In genomic region chr3:40404591-40405198, GRCh38 we compare ENCODE assay signal across 23 cellular contexts. TPM values are rescaled to one million over a fixed set of nuclear protein-coding genes. Genes with fewer than 3 reads are reported as not detected.
"Had no signal": no experiment of that assay in that cellular context is flagged by ENCODE, and none has a peak within 500 bp of the region (broad histone marks: within the 10 kb centered on the region; RNA-seq: fewer than 3 reads in every experiment).

No MANE protein-coding gene starts in this region.

- H3K4me1 ChIP-seq: breast epithelium had no signal

- H3K27ac Mint-ChIP-seq: activated CD8-positive, alpha-beta T cell treated with anti-CD3 and anti-CD28 coated beads for 36 hours; activated naive CD4-positive, alpha-beta T cell treated with anti-CD3 and anti-CD28 coated beads, Interleukin-2, amount 10 ng/mL, durations not matched to agents 7 days and 5 days; activated naive CD8-positive, alpha-beta T cell treated with anti-CD3 and anti-CD28 coated beads for 36 hours; activated T-cell treated with anti-CD3 and anti-CD28 coated beads, Interleukin-2, amount 50 U/mL, for 72 hours; activated T-helper 2 cell treated with anti-CD3 and anti-CD28 coated beads, Interferon-gamma antibody, Interleukin-2, Interleukin-4, amounts not matched to agents 10 μg/mL and 5 μg/mL and 100 μg/mL, durations not matched to agents 14 hours and 24 hours and 36 hours; T-cell had no signal

- ATAC-seq: activated CD8-positive, alpha-beta T cell treated with anti-CD3 and anti-CD28 coated beads for 36 hours; activated T-cell treated with anti-CD3 and anti-CD28 coated beads, Interleukin-2, amount 50 U/mL, for 72 hours; T-cell had no signal

- DNase-seq: activated CD4-positive, alpha-beta T cell treated with anti-CD3 and anti-CD28 coated beads for 4 hours; activated CD8-positive, alpha-beta memory T cell treated with anti-CD3 and anti-CD28 coated beads, Interleukin-2, amount 50 U/mL, for 4 hours; activated CD8-positive, alpha-beta T cell treated with anti-CD3 and anti-CD28 coated beads for 36 hours; activated gamma-delta T cell treated with Interleukin-2 at 50 U/mL for 16 hours; activated naive CD4-positive, alpha-beta T cell treated with anti-CD3 and anti-CD28 coated beads, Interleukin-2, amount 10 ng/mL, durations not matched to agents 7 days and 5 days; activated naive CD8-positive, alpha-beta T cell treated with anti-CD3 and anti-CD28 coated beads for 36 hours; activated T-cell treated with anti-CD3 and anti-CD28 coated beads, Interleukin-2, amount 50 U/mL, for 72 hours; caudate nucleus; MM.1S; NCI-H1105; NCI-H1436 treated with DMSO at 0.1 percent for 48 hours; NCI-H187; NCI-H2081; NCI-H446; NCI-H524; SHP77 treated with DMSO at 0.1 percent for 48 hours; T-cell; T-helper 2 cell; WERI-Rb-1 had no signal

- H3K9me3 ChIP-seq: breast epithelium had no signal

- H3K27ac ChIP-seq: breast epithelium, KMS-11, WERI-Rb-1 had no signal

- H3K9me3 Mint-ChIP-seq: activated CD8-positive, alpha-beta T cell treated with anti-CD3 and anti-CD28 coated beads for 36 hours; activated naive CD4-positive, alpha-beta T cell treated with anti-CD3 and anti-CD28 coated beads, Interleukin-2, amount 10 ng/mL, durations not matched to agents 7 days and 5 days; activated naive CD8-positive, alpha-beta T cell treated with anti-CD3 and anti-CD28 coated beads for 36 hours; activated T-cell treated with anti-CD3 and anti-CD28 coated beads, Interleukin-2, amount 50 U/mL, for 72 hours; activated T-helper 2 cell treated with anti-CD3 and anti-CD28 coated beads, Interferon-gamma antibody, Interleukin-2, Interleukin-4, amounts not matched to agents 10 μg/mL and 5 μg/mL and 100 μg/mL, durations not matched to agents 14 hours and 24 hours and 36 hours; T-cell had no signal

- H3K27me3 Mint-ChIP-seq: activated naive CD4-positive, alpha-beta T cell treated with anti-CD3 and anti-CD28 coated beads, Interleukin-2, amount 10 ng/mL, durations not matched to agents 7 days and 5 days; activated naive CD8-positive, alpha-beta T cell treated with anti-CD3 and anti-CD28 coated beads for 36 hours had no signal

- H3K36me3 ChIP-seq: breast epithelium, WERI-Rb-1 had no signal

- H3K9ac ChIP-seq: KMS-11 had no signal

- H3K36me3 Mint-ChIP-seq: activated naive CD4-positive, alpha-beta T cell treated with anti-CD3 and anti-CD28 coated beads, Interleukin-2, amount 10 ng/mL, durations not matched to agents 7 days and 5 days; activated naive CD8-positive, alpha-beta T cell treated with anti-CD3 and anti-CD28 coated beads for 36 hours had no signal

- H3K27me3 ChIP-seq: breast epithelium had no signal

- H3K4me3 ChIP-seq: breast epithelium had no signal

- H3K4me1 Mint-ChIP-seq: activated naive CD4-positive, alpha-beta T cell treated with anti-CD3 and anti-CD28 coated beads, Interleukin-2, amount 10 ng/mL, durations not matched to agents 7 days and 5 days; activated naive CD8-positive, alpha-beta T cell treated with anti-CD3 and anti-CD28 coated beads for 36 hours; T-cell had no signal

- H3K4me2 ChIP-seq: KMS-11 had no signal

- H3K4me3 Mint-ChIP-seq: activated CD8-positive, alpha-beta T cell treated with anti-CD3 and anti-CD28 coated beads for 36 hours; activated naive CD4-positive, alpha-beta T cell treated with anti-CD3 and anti-CD28 coated beads, Interleukin-2, amount 10 ng/mL, durations not matched to agents 7 days and 5 days; activated naive CD8-positive, alpha-beta T cell treated with anti-CD3 and anti-CD28 coated beads for 36 hours; activated T-cell treated with anti-CD3 and anti-CD28 coated beads, Interleukin-2, amount 50 U/mL, for 72 hours; T-cell had no signal

RNA-seq across cellular contexts. Expression of gene ENTPD3, which starts 17.7 kb away (rescaled TPM):
- total RNA-seq: activated CD8-positive, alpha-beta T cell treated with anti-CD3 and anti-CD28 coated beads for 36 hours; activated naive CD8-positive, alpha-beta T cell treated with anti-CD3 and anti-CD28 coated beads for 36 hours; activated T-cell treated with anti-CD3 and anti-CD28 coated beads, Interleukin-2, amount 50 U/mL, for 72 hours; activated T-helper 2 cell treated with anti-CD3 and anti-CD28 coated beads, Interferon-gamma antibody, Interleukin-2, Interleukin-4, amounts not matched to agents 10 μg/mL and 5 μg/mL and 100 μg/mL, durations not matched to agents 14 hours and 24 hours and 36 hours; SK-MEL-5; T-cell had no signal
